14 cellular contexts compared by ENCODE assay signal in the genomic region with DNA sequence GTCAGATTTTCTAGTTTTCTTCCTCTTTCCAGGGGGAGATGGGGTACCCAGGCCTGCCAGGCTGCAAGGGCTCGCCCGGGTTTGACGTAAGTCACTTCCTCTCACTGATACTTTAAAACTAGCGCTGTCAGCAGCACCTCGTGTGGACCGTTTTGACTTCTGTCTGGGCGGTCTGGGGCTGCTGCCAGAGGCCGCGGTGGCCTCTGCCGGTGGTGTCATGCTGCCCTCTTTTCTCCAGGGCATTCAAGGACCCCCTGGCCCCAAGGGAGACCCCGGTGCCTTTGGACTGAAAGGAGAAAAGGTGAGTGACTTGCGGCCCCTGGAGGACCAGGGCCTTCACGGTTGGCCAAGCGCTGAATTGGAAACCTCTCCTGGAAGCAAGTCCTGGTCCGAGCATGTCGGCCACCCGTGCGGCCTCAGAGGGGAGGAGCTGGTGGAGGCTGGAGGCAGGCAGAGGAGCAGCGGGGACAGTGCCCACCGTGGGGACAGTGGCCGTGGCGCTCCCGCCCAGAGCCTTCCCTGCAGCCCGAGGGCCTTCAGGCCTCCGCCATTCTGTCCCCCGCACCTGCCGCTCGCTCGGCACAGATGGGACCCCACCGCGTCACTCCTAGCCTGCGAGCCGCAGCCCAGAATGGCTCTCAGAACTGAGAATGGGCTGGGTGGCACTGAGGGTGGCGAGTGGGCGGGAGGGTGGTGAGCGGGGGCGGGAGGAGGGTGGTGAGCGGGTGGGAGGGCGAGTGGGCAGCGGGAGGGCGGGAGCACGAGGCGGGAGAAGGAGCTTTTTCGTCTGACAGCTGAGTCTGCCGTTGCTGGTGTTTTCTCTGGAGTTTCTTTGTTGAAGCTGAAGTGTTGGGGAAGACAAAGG. TPM values are rescaled to one million over a fixed set of nuclear protein-coding genes. Genes with fewer than 3 reads are reported as not detected.
DNase-seq lines count a peak whose midpoint lies in the region; ATAC-seq and TF ChIP-seq lines count a peak whose summit lies in the region.
"Had no signal": no experiment of that assay in that cellular context is flagged by ENCODE, and none has a peak within 500 bp of the region (broad histone marks: within the 10 kb centered on the region; RNA-seq: fewer than 3 reads in every experiment).

No MANE protein-coding gene starts in this region.

- no peak for TF ChIP-seq POLR2A in vagina (IDR thresholded peaks at IDR 0.05)

- H3K9me3 ChIP-seq in vagina = no peaks in the 10 kb centered on the region

- H3K4me3 ChIP-seq in vagina = no peak overlapping the region

- intact Hi-C loops in Right ventricle myocardium superior (cut with DNase I) = no loop called here
- intact Hi-C loops in left cardiac atrium (cut with DNase I) = no loop called here
- intact Hi-C loops in natural killer cell (cut with micrococcal nuclease) = no loop called here
- intact Hi-C loops in vagina (cut with DNase I) = no loop called here

- H3K36me3 Mint-ChIP-seq in natural killer cell = no peaks in the 10 kb centered on the region
- H3K36me3 Mint-ChIP-seq: activated naive CD8-positive, alpha-beta T cell treated with anti-CD3 and anti-CD28 coated beads for 36 hours; stimulated activated effector memory CD8-positive, alpha-beta T cell treated with anti-CD3 and anti-CD28 coated beads, Interleukin-12 subunit alpha, Interleukin-12 subunit beta, amount 100 ng/mL, for 72 hours had no signal

- ATAC-seq in Right ventricle myocardium superior (ENCODE audit: poor library complexity) (no peak), left cardiac atrium (no peak), natural killer cell (no peak), GM18867 (IDR thresholded peaks at IDR 0.05; ENCODE audit: unreplicated experiment) (no peak), HG03439 (IDR thresholded peaks at IDR 0.05; ENCODE audit: unreplicated experiment) (no peak), GM21723 (IDR thresholded peaks at IDR 0.05; ENCODE audit: unreplicated experiment) (no peak)
- ATAC-seq: stimulated activated effector memory CD8-positive, alpha-beta T cell treated with anti-CD3 and anti-CD28 coated beads, Interleukin-12 subunit alpha, Interleukin-12 subunit beta, amount 100 ng/mL, for 72 hours had no signal

- H3K27ac Mint-ChIP-seq in natural killer cell = no peak overlapping the region
- H3K27ac Mint-ChIP-seq: activated naive CD8-positive, alpha-beta T cell treated with anti-CD3 and anti-CD28 coated beads for 36 hours; stimulated activated effector memory CD8-positive, alpha-beta T cell treated with anti-CD3 and anti-CD28 coated beads, Interleukin-12 subunit alpha, Interleukin-12 subunit beta, amount 100 ng/mL, for 72 hours had no signal

- peaks cover 6% of the 10 kb centered on the region for H3K4me1 ChIP-seq in vagina

- no peaks in the 10 kb centered on the region for H3K9me3 Mint-ChIP-seq in natural killer cell
- H3K9me3 Mint-ChIP-seq: activated naive CD8-positive, alpha-beta T cell treated with anti-CD3 and anti-CD28 coated beads for 36 hours; stimulated activated effector memory CD8-positive, alpha-beta T cell treated with anti-CD3 and anti-CD28 coated beads, Interleukin-12 subunit alpha, Interleukin-12 subunit beta, amount 100 ng/mL, for 72 hours had no signal

- no peaks in the 10 kb centered on the region for H3K27me3 ChIP-seq in vagina

- H3K27ac ChIP-seq in vagina = peak overlapping the region; percentile 71
- H3K27ac ChIP-seq: C4-2B had no signal

- DNase-seq in Right ventricle myocardium superior = peak; percentile 49
- no peak for DNase-seq in left cardiac atrium
- peak; percentile 0 for DNase-seq in effector CD4-positive, alpha-beta T cell
- DNase-seq in natural killer cell = peak; percentile 10
- DNase-seq in vagina (ENCODE audit: extremely low spot score in 2 of 2) = peak in 1 of 2 donors; percentile 83
- DNase-seq: activated naive CD8-positive, alpha-beta T cell treated with anti-CD3 and anti-CD28 coated beads for 36 hours; cortex of kidney; NCI-H2029; nucleus accumbens had no signal

- H3K4me3 Mint-ChIP-seq in natural killer cell = no peak overlapping the region
- H3K4me3 Mint-ChIP-seq: activated naive CD8-positive, alpha-beta T cell treated with anti-CD3 and anti-CD28 coated beads for 36 hours; stimulated activated effector memory CD8-positive, alpha-beta T cell treated with anti-CD3 and anti-CD28 coated beads, Interleukin-12 subunit alpha, Interleukin-12 subunit beta, amount 100 ng/mL, for 72 hours had no signal

- no peaks in the 10 kb centered on the region for H3K4me1 Mint-ChIP-seq in natural killer cell
- H3K4me1 Mint-ChIP-seq: activated naive CD8-positive, alpha-beta T cell treated with anti-CD3 and anti-CD28 coated beads for 36 hours; stimulated activated effector memory CD8-positive, alpha-beta T cell treated with anti-CD3 and anti-CD28 coated beads, Interleukin-12 subunit alpha, Interleukin-12 subunit beta, amount 100 ng/mL, for 72 hours had no signal

- no peaks in the 10 kb centered on the region for H3K27me3 Mint-ChIP-seq in natural killer cell (ENCODE audit: low read depth in 2 of 2)
- H3K27me3 Mint-ChIP-seq: activated naive CD8-positive, alpha-beta T cell treated with anti-CD3 and anti-CD28 coated beads for 36 hours had no signal

- TF ChIP-seq CTCF in natural killer cell (IDR thresholded peaks at IDR 0.05) (no peak), vagina (IDR thresholded peaks at IDR 0.05) (no peak)

- H3K36me3 ChIP-seq in vagina = peaks cover 0 to 39% of the 10 kb centered on the region in 2 donors

RNA-seq across cellular contexts. Expression of gene COL6A1, which starts 9.4 kb away (rescaled TPM):
- total RNA-seq in Right ventricle myocardium superior = 173 TPM
- 100 to 1,000 TPM; 244 to 247 TPM for total RNA-seq in left cardiac atrium
- total RNA-seq in natural killer cell = 1 to 10 TPM; 1.0 to 5.2 (median 2.5) TPM
- 520 TPM for total RNA-seq in vagina

Comparison
In these comparisons a context has a peak if more than half of its experiments do, and no peak if none do; other contexts are left out.
1. RNA of gene COL6A1, which starts 9.4 kb away (total RNA-seq): 520 TPM in vagina (single experiment), 244 to 247 TPM in left cardiac atrium and 173 TPM in Right ventricle myocardium superior (single experiment); 1.0 to 5.2 TPM in natural killer cell; every median in the first group is over 10 times any median in the second.